ENCODE assay signal across 1 cellular context in the genomic region with DNA sequence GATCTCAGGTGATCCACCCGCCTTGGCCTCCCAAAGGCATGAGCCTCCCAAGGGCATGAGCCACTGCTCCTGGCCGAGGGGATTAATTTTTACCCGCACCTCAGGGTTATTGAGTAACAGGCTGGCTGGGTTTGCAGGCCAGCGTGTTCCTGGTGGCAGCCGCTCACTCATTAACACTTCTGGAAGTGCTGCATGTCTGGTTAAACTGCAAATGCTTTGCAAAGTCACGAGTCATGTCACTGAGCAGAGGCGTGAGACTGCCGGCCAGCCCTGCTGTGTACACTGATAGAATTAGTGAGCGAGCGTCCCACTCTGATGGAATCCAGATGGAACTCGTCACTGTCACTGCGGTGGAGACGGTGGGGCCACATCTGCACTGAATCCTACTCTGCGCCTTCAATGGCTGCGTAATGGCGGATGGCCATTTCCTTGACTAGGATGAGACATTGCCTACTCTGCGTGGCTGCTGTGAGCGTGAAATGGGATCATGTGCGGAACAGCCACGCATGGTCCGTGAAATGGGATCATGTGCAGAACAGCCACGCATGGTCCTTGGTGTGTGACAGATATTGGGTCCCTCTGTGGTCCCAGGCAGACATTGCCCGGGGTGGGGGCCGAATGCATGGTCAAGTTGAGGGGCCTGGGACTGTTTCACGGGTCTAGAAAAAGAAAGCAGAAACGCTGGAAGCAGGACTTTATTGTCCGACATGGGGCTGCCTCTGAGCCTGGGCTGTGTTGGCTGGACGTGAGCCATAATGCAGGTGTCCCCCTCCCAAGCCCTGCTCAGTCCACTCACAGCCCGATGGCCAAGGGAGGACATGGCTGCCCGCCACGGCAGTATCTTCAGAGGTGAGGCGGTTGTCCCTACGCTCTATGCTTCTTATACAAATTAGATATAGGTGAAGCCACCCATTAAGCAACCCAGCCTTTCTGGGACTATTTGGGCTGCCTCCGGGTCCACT.
TF ChIP-seq lines count a peak whose summit lies in the region.

No MANE protein-coding gene starts in this region.

TF ChIP-seq in GM23338, 12 proteins besides CTCF, POLR2A, EP300 and RAD21 (continued from another document):
- TF ChIP-seq, protein P1, sequence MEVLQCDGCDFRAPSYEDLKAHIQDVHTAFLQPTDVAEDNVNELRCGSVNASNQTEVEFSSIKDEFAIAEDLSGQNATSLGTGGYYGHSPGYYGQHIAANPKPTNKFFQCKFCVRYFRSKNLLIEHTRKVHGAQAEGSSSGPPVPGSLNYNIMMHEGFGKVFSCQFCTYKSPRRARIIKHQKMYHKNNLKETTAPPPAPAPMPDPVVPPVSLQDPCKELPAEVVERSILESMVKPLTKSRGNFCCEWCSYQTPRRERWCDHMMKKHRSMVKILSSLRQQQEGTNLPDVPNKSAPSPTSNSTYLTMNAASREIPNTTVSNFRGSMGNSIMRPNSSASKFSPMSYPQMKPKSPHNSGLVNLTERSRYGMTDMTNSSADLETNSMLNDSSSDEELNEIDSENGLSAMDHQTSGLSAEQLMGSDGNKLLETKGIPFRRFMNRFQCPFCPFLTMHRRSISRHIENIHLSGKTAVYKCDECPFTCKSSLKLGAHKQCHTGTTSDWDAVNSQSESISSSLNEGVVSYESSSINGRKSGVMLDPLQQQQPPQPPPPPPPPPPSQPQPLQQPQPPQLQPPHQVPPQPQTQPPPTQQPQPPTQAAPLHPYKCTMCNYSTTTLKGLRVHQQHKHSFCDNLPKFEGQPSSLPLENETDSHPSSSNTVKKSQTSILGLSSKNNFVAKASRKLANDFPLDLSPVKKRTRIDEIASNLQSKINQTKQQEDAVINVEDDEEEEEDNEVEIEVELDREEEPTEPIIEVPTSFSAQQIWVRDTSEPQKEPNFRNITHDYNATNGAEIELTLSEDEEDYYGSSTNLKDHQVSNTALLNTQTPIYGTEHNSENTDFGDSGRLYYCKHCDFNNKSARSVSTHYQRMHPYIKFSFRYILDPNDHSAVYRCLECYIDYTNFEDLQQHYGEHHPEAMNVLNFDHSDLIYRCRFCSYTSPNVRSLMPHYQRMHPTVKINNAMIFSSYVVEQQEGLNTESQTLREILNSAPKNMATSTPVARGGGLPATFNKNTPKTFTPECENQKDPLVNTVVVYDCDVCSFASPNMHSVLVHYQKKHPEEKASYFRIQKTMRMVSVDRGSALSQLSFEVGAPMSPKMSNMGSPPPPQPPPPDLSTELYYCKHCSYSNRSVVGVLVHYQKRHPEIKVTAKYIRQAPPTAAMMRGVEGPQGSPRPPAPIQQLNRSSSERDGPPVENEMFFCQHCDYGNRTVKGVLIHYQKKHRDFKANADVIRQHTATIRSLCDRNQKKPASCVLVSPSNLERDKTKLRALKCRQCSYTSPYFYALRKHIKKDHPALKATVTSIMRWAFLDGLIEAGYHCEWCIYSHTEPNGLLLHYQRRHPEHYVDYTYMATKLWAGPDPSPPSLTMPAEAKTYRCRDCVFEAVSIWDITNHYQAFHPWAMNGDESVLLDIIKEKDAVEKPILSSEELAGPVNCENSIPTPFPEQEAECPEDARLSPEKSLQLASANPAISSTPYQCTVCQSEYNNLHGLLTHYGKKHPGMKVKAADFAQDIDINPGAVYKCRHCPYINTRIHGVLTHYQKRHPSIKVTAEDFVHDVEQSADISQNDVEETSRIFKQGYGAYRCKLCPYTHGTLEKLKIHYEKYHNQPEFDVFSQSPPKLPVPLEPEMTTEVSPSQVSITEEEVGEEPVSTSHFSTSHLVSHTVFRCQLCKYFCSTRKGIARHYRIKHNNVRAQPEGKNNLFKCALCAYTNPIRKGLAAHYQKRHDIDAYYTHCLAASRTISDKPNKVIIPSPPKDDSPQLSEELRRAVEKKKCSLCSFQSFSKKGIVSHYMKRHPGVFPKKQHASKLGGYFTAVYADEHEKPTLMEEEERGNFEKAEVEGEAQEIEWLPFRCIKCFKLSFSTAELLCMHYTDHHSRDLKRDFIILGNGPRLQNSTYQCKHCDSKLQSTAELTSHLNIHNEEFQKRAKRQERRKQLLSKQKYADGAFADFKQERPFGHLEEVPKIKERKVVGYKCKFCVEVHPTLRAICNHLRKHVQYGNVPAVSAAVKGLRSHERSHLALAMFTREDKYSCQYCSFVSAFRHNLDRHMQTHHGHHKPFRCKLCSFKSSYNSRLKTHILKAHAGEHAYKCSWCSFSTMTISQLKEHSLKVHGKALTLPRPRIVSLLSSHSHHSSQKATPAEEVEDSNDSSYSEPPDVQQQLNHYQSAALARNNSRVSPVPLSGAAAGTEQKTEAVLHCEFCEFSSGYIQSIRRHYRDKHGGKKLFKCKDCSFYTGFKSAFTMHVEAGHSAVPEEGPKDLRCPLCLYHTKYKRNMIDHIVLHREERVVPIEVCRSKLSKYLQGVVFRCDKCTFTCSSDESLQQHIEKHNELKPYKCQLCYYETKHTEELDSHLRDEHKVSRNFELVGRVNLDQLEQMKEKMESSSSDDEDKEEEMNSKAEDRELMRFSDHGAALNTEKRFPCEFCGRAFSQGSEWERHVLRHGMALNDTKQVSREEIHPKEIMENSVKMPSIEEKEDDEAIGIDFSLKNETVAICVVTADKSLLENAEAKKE (CRISPR knock-in tag; IDR thresholded peaks at IDR 0.05): no peak
- TF ChIP-seq JUNB (IDR thresholded peaks at IDR 0.05; ENCODE audit: unreplicated experiment) (no peak), CREB1 (CRISPR knock-in tag; IDR thresholded peaks at IDR 0.05; ENCODE audit: low read depth) (no peak), NANOG (IDR thresholded peaks at IDR 0.05; ENCODE audit: borderline replicate concordance) (no peak), EZH2 (IDR thresholded peaks at IDR 0.05; ENCODE audit: low read depth, unreplicated experiment) (no peak), POLR2AphosphoS5 (IDR thresholded peaks at IDR 0.05; ENCODE audit: low read depth) (no peak), ZNF114 (CRISPR knock-in tag; IDR thresholded peaks at IDR 0.05) (no peak)
- TF ChIP-seq, protein P2, sequence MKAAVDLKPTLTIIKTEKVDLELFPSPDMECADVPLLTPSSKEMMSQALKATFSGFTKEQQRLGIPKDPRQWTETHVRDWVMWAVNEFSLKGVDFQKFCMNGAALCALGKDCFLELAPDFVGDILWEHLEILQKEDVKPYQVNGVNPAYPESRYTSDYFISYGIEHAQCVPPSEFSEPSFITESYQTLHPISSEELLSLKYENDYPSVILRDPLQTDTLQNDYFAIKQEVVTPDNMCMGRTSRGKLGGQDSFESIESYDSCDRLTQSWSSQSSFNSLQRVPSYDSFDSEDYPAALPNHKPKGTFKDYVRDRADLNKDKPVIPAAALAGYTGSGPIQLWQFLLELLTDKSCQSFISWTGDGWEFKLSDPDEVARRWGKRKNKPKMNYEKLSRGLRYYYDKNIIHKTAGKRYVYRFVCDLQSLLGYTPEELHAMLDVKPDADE (IDR thresholded peaks at IDR 0.05): no peak
- TF ChIP-seq, protein P3, sequence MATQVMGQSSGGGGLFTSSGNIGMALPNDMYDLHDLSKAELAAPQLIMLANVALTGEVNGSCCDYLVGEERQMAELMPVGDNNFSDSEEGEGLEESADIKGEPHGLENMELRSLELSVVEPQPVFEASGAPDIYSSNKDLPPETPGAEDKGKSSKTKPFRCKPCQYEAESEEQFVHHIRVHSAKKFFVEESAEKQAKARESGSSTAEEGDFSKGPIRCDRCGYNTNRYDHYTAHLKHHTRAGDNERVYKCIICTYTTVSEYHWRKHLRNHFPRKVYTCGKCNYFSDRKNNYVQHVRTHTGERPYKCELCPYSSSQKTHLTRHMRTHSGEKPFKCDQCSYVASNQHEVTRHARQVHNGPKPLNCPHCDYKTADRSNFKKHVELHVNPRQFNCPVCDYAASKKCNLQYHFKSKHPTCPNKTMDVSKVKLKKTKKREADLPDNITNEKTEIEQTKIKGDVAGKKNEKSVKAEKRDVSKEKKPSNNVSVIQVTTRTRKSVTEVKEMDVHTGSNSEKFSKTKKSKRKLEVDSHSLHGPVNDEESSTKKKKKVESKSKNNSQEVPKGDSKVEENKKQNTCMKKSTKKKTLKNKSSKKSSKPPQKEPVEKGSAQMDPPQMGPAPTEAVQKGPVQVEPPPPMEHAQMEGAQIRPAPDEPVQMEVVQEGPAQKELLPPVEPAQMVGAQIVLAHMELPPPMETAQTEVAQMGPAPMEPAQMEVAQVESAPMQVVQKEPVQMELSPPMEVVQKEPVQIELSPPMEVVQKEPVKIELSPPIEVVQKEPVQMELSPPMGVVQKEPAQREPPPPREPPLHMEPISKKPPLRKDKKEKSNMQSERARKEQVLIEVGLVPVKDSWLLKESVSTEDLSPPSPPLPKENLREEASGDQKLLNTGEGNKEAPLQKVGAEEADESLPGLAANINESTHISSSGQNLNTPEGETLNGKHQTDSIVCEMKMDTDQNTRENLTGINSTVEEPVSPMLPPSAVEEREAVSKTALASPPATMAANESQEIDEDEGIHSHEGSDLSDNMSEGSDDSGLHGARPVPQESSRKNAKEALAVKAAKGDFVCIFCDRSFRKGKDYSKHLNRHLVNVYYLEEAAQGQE (IDR thresholded peaks at IDR 0.05; ENCODE audit: unreplicated experiment): no peak
TF ChIP-seq in GM23338: peak in this region for 0.
